In the genomic region with DNA sequence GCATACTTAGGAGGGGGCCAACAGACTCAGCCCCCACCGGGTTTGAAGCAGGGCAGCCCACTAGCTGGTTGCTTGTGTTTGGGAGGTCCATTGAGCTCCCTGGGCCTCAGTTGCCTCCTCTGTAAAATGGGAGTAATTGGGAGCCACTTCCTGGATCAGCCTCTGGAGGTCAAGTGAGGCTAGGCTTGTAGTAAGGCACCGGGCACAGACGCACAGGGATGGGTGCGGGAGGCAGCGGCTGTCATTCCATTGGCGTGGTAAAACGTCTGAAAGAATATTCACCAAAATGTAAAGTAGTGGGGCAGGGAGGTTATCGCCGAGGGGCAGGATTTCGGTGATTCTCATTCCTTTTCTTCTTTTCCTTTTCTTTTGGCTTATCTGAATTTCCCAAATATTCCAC, we compare ENCODE assay signal across 19 cellular contexts.
DNase-seq lines count a peak whose midpoint lies in the region; FAIRE-seq and TF ChIP-seq lines count a peak whose summit lies in the region.
"Had no signal": no experiment of that assay in that cellular context is flagged by ENCODE, and none has a peak within 500 bp of the region (broad histone marks: within the 10 kb centered on the region; RNA-seq: fewer than 3 reads in every experiment).

No MANE protein-coding gene starts in this region.

- H3K36me3 ChIP-seq in A673 (ENCODE audit: insufficient read depth, low read length, poor library complexity, severe bottlenecking): no peaks in the 10 kb centered on the region
- no peaks in the 10 kb centered on the region for H3K36me3 ChIP-seq in BE2C
- no peaks in the 10 kb centered on the region for H3K36me3 ChIP-seq in WERI-Rb-1
- H3K36me3 ChIP-seq in kidney (ENCODE audit: control insufficient read depth in 1 of 2, insufficient read depth in 2 of 2, low read length in 2 of 2): no peaks in the 10 kb centered on the region
- H3K36me3 ChIP-seq in esophagus muscularis mucosa: no peaks in the 10 kb centered on the region
- H3K36me3 ChIP-seq: ovary had no signal

- BruUV-seq in A673 (replicated peaks; lab: Mats Ljungman, UMichigan): no TSS peak

- peak overlapping the region; percentile 32 for H3K4me3 ChIP-seq in A673 (ENCODE audit: low read depth, low read length, poor library complexity, severe bottlenecking)
- peak overlapping the region; percentile 5; the same call in 1 of the 2 replicates for H3K4me3 ChIP-seq in BE2C (ENCODE audit: low read depth, low read length)
- H3K4me3 ChIP-seq in WERI-Rb-1 (ENCODE audit: low read depth, low read length): peak overlapping the region; percentile 25
- H3K4me3 ChIP-seq in kidney (ENCODE audit: low read length in 2 of 2): no peak overlapping the region
- H3K4me3 ChIP-seq in esophagus muscularis mucosa: no peak overlapping the region
- H3K4me3 ChIP-seq: ovary had no signal

- H3K9ac ChIP-seq in kidney (ENCODE audit: low read length in 2 of 2): no peak overlapping the region

- no peak for TF ChIP-seq CTCF in A673 (conservative IDR thresholded peaks at IDR 0.05; ENCODE audit: low read depth, low read length)
- TF ChIP-seq CTCF in BE2C (IDR thresholded peaks at IDR 0.05; ENCODE audit: low read depth, low read length): no peak
- no peak for TF ChIP-seq CTCF in WERI-Rb-1 (IDR thresholded peaks at IDR 0.05; ENCODE audit: low read depth, low read length)
- TF ChIP-seq CTCF in kidney (IDR thresholded peaks at IDR 0.05; ENCODE audit: borderline replicate concordance, extremely low read depth, insufficient read depth): no peak
- TF ChIP-seq CTCF in esophagus muscularis mucosa (IDR thresholded peaks at IDR 0.05): no peak

- no peak for FAIRE-seq in kidney (lab: Jason Lieb, UNC)

- no peak for TF ChIP-seq POLR2A in esophagus muscularis mucosa (IDR thresholded peaks at IDR 0.05; ENCODE audit: low read depth)

- CTCF ChIA-PET in A673 (lab: Charles Lee): no interaction called here

- POLR2A ChIA-PET in A673 (lab: Charles Lee; ENCODE audit: low non-redundant PET): no interaction called here

- no peaks in the 10 kb centered on the region for H3K27me3 ChIP-seq in A673 (replicated peaks; ENCODE audit: insufficient read depth, low read depth, low read length, poor library complexity)
- peaks cover 66% of the 10 kb centered on the region for H3K27me3 ChIP-seq in BE2C
- no peaks in the 10 kb centered on the region for H3K27me3 ChIP-seq in WERI-Rb-1 (ENCODE audit: insufficient read depth, low read depth, severe bottlenecking)
- peaks cover 0 to 20% (median 4%) of the 10 kb centered on the region in 4 donors for H3K27me3 ChIP-seq in esophagus muscularis mucosa
- H3K27me3 ChIP-seq: ovary had no signal

- no peaks in the 10 kb centered on the region for H3K9me3 ChIP-seq in A673 (ENCODE audit: low read depth, low read length, poor library complexity, severe bottlenecking)
- no peaks in the 10 kb centered on the region for H3K9me3 ChIP-seq in BE2C
- no peaks in the 10 kb centered on the region for H3K9me3 ChIP-seq in WERI-Rb-1 (ENCODE audit: severe bottlenecking)
- no peaks in the 10 kb centered on the region for H3K9me3 ChIP-seq in kidney (ENCODE audit: control insufficient read depth in 1 of 2, low read length in 2 of 2)
- H3K9me3 ChIP-seq in esophagus muscularis mucosa: no peaks in the 10 kb centered on the region
- H3K9me3 ChIP-seq: ovary had no signal

- intact Hi-C loops in A673 (cut with micrococcal nuclease; ENCODE audit: unreplicated experiment): no loop called here
- intact Hi-C loops in kidney (cut with DNase I): no loop called here
- intact Hi-C loops in esophagus muscularis mucosa (cut with DNase I): no loop called here

- no peak for TF ChIP-seq EP300 in esophagus muscularis mucosa (IDR thresholded peaks at IDR 0.05)

- peaks cover 17% of the 10 kb centered on the region for H3K4me1 ChIP-seq in A673 (ENCODE audit: insufficient read depth, low read length, poor library complexity, severe bottlenecking)
- H3K4me1 ChIP-seq in BE2C: peaks cover 6% of the 10 kb centered on the region
- H3K4me1 ChIP-seq in kidney (ENCODE audit: control insufficient read depth in 1 of 2, insufficient read depth in 1 of 2, low read depth in 1 of 2, low read length in 2 of 2): no peaks in the 10 kb centered on the region
- H3K4me1 ChIP-seq in esophagus muscularis mucosa: peaks cover 3 to 9% (median 7%) of the 10 kb centered on the region in 4 donors

- H3K27ac ChIP-seq in A673 (ENCODE audit: low read depth, low read length, poor library complexity, severe bottlenecking): peak overlapping the region; percentile 48
- peak overlapping the region; percentile 75 for H3K27ac ChIP-seq in WERI-Rb-1
- no peak overlapping the region for H3K27ac ChIP-seq in kidney (ENCODE audit: low read depth in 2 of 2, low read length in 2 of 2)
- H3K27ac ChIP-seq in esophagus muscularis mucosa (replicated peaks in 1 of 4): no peak overlapping the region
- H3K27ac ChIP-seq: ovary had no signal

- DNase-seq in A673 (ENCODE audit: low spot score) (no peak), BE2C (no peak), WERI-Rb-1 (no peak), kidney (peak; percentile 35), esophagus muscularis mucosa (ENCODE audit: extremely low spot score) (no peak), NCI-H2227 treated with DMSO at 0.1 percent for 48 hours (lab: John Stamatoyannopoulos, UW) (no peak)
- DNase-seq in stimulated activated CD4-positive, alpha-beta T cell treated with anti-CD3 and anti-CD28 coated beads, Interleukin-15, amount 100 ng/mL, for 24 hours: no peak
- no peak for DNase-seq in central memory CD4-positive, alpha-beta T cell
- DNase-seq: activated CD4-positive, alpha-beta T cell treated with anti-CD3 and anti-CD28 coated beads for 36 hours; activated naive CD4-positive, alpha-beta T cell treated with anti-CD3 and anti-CD28 coated beads, Interleukin-2, amount 50 U/mL, for 16 hours; activated T-cell treated with anti-CD3 and anti-CD28 coated beads, Interleukin-2, amount 50 U/mL, for 48 hours; CD8-positive, alpha-beta T cell; DMS53; effector CD8-positive, alpha-beta T cell; GDM1; MM.1S; stimulated activated CD4-positive, alpha-beta T cell treated with anti-CD3 and anti-CD28 coated beads, Interleukin-2, amount 100 ng/mL, for 24 hours; stimulated activated naive B cell treated with anti-CD40 and anti-IgM and Interleukin-4, amounts not matched to agents 10 μg/mL and 1 μg/mL and 100 μg/mL, for 72 hours had no signal

- 75% methylated on average over 10 of the region's 10 CpGs for WGBS in esophagus muscularis mucosa

Comparison
In these comparisons a context has a peak if more than half of its experiments do, and no peak if none do; other contexts are left out.
1. H3K27ac ChIP-seq: peak in A673 (single experiment) and WERI-Rb-1 (single experiment); none in kidney (0 of 2) and esophagus muscularis mucosa (0 of 4).
2. H3K4me3 ChIP-seq: peak in A673 (single experiment), BE2C (single experiment) and WERI-Rb-1 (single experiment); none in kidney (0 of 2) and esophagus muscularis mucosa (0 of 4).